8 cellular contexts compared by ENCODE assay signal in the genomic region with DNA sequence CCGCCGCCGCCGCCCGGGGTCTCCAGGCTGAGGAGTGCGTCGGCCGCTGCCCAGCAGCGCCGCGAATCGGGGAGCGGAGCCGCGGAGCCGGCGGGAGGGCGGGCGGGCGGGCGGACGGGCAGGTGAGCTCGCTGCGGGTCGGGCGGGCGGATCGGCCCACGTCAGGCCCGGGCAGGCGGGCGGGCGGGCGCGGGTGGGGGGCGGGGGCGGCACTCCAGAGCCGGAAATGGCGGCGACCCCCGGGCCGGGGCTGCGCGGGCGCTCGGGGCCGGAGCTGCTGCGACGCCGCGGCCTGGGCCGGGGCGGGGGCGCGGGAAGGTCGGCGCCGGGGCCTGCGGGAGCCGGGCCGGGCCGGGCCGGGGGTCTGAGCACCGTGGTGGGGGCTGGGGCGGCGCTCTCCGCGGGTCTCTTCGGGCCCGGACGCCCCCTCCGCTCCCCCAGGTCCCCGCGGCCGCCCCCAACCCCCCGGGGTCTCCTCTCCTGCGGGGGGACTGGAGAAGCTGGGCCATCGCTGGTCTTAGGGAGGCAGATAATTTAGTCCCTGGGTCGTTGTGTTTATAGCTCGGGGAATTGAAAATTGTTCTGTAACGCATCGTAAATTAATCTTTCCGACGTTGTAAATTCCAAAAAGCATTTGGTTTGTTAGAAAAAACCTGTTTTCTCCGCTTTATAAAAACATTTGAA. TPM values are rescaled to one million over a fixed set of nuclear protein-coding genes. Genes with fewer than 3 reads are reported as not detected.
DNase-seq lines count a peak whose midpoint lies in the region; ATAC-seq and TF ChIP-seq lines count a peak whose summit lies in the region.

No MANE protein-coding gene starts in this region.

- TF ChIP-seq CTCF in brain (conservative IDR thresholded peaks at IDR 0.05), result no peak

- peaks cover 43% of the 10 kb centered on the region for H3K4me1 Mint-ChIP-seq in brain

- peaks cover 9% of the 10 kb centered on the region for H3K27me3 Mint-ChIP-seq in brain

- H3K4me3 ChIP-seq in mucosa of stomach (ENCODE audit: low read length), result peak overlapping the region; percentile 56

- peaks cover 36% of the 10 kb centered on the region for H3K4me1 ChIP-seq in mucosa of stomach (ENCODE audit: control insufficient read depth, insufficient read depth, low read length)

- DNase-seq in NCI-H2227 treated with DMSO at 0.1 percent for 48 hours (lab: John Stamatoyannopoulos, UW), result peak; percentile 31
- no peak for DNase-seq in NCI-H2227 (lab: John Stamatoyannopoulos, UW; ENCODE audit: unreplicated experiment)
- DNase-seq in activated gamma-delta T cell (lab: John Stamatoyannopoulos, UW), result no peak
- no peak for DNase-seq in SHP77 (lab: John Stamatoyannopoulos, UW)
- no peak for DNase-seq in activated CD8-positive, alpha-beta memory T cell treated with anti-CD3 and anti-CD28 coated beads, Interleukin-2, amount 50 U/mL, for 4 hours

- no peaks in the 10 kb centered on the region for H3K9me3 ChIP-seq in mucosa of stomach (ENCODE audit: control insufficient read depth, low read length)

- H3K36me3 Mint-ChIP-seq in brain, result peaks cover 13% of the 10 kb centered on the region

- H3K36me3 ChIP-seq in mucosa of stomach (ENCODE audit: control insufficient read depth, insufficient read depth, low read length), result peaks cover under 1% of the 10 kb centered on the region

- peak; percentile 2 for ATAC-seq in HG03196 (IDR thresholded peaks at IDR 0.05; ENCODE audit: unreplicated experiment)

- H3K9me3 Mint-ChIP-seq in brain, result no peaks in the 10 kb centered on the region

- peak overlapping the region; percentile 78 to 98 (median 94) for H3K27ac Mint-ChIP-seq in brain

- peak overlapping the region; percentile 91 to 98 (median 92) for H3K4me3 Mint-ChIP-seq in brain

- H3K9ac ChIP-seq in mucosa of stomach (ENCODE audit: low read length), result peak overlapping the region; percentile 74

- H3K27me3 ChIP-seq in mucosa of stomach (ENCODE audit: control insufficient read depth, insufficient read depth, low read length), result no peaks in the 10 kb centered on the region

RNA-seq across cellular contexts. Expression of gene DNAJC5, which starts 0.4 kb away (rescaled TPM):
- polyA plus RNA-seq in brain (ENCODE audit: insufficient read depth, low read depth, low replicate concordance), result 77.8 TPM

RNA-seq across cellular contexts. Expression of gene TPD52L2, which starts 30.3 kb away (rescaled TPM):
- polyA plus RNA-seq in brain (ENCODE audit: insufficient read depth, low read depth, low replicate concordance), result 99.4 TPM

RNA-seq across cellular contexts. Expression of gene ABHD16B, which starts 34.0 kb away (rescaled TPM):
- not detected for polyA plus RNA-seq in brain (ENCODE audit: insufficient read depth, low read depth, low replicate concordance)
